Comparison of ENCODE assay signal across 10 cellular contexts in genomic region chr17:81960130-81960958, GRCh38. TPM values are rescaled to one million over a fixed set of nuclear protein-coding genes. Genes with fewer than 3 reads are reported as not detected.
A peak's percentile ranks its signal among the peaks of the same experiment; 100 is the strongest.
DNase-seq lines count a peak whose midpoint lies in the region; ATAC-seq, FAIRE-seq and TF ChIP-seq lines count a peak whose summit lies in the region.
"Had no signal": no experiment of that assay in that cellular context is flagged by ENCODE, and none has a peak within 500 bp of the region (broad histone marks: within the 10 kb centered on the region; RNA-seq: fewer than 3 reads in every experiment).

No MANE protein-coding gene starts in this region.

- H3K4me3 ChIP-seq in breast epithelium = peak overlapping the region; percentile 25 to 68 (median 40)
- H3K4me3 ChIP-seq in adipocyte (ENCODE audit: low read length) = peak overlapping the region; percentile 27
- peak overlapping the region; percentile 58 for H3K4me3 ChIP-seq in lower lobe of right lung
- peak overlapping the region in 3 of 4 donors; percentile 50 to 57 (median 52) for H3K4me3 ChIP-seq in upper lobe of left lung

- no peak overlapping the region for H3K4me3 Mint-ChIP-seq in MCF 10A (ENCODE audit: unreplicated experiment)

- 9 to 10% methylated on average over 2 to 21 of the region's 98 CpGs for WGBS in upper lobe of left lung, 2 donors

- no peak for FAIRE-seq in GM12892 (lab: Jason Lieb, UNC)

- H3K36me3 ChIP-seq in breast epithelium (no peaks in the 10 kb centered on the region), adipocyte (ENCODE audit: control insufficient read depth, insufficient read depth, low read length, severe bottlenecking) (no peaks in the 10 kb centered on the region), lower lobe of right lung (no peaks in the 10 kb centered on the region), upper lobe of left lung (no peaks in the 10 kb centered on the region)

- no peaks in the 10 kb centered on the region for H3K9me3 Mint-ChIP-seq in MCF 10A (ENCODE audit: unreplicated experiment)
- H3K9me3 Mint-ChIP-seq: naive B cell had no signal

- ATAC-seq in lower lobe of right lung = peak; percentile 9 to 45
- peak in 1 of 2 donors; percentile 2 for ATAC-seq in upper lobe of left lung (ENCODE audit: low FRiP score in 2 of 2)

- TF ChIP-seq CTCF in breast epithelium (IDR thresholded peaks at IDR 0.05) (no peak), MCF 10A (IDR thresholded peaks at IDR 0.05; ENCODE audit: unreplicated experiment) (no peak), lower lobe of right lung (IDR thresholded peaks at IDR 0.05) (no peak), upper lobe of left lung (IDR thresholded peaks at IDR 0.05) (no peak)

- H3K27me3 ChIP-seq in breast epithelium = peaks cover 22 to 64% of the 10 kb centered on the region in 2 donors
- peaks cover 24% of the 10 kb centered on the region for H3K27me3 ChIP-seq in adipocyte (replicated peaks; ENCODE audit: control insufficient read depth, insufficient read depth, low read length)
- H3K27me3 ChIP-seq in lower lobe of right lung (ENCODE audit: low read depth) = peaks cover 53% of the 10 kb centered on the region
- H3K27me3 ChIP-seq in upper lobe of left lung = peaks cover 1 to 43% (median 17%) of the 10 kb centered on the region in 4 donors

- CTCF ChIA-PET in MCF 10A (lab: Yijun Ruan, JAX) = interaction anchor here (0.6 to 2.3 kb wide), 22 partner anchors 10 to 270 kb away, joined by 3 to 74 read pairs (median 5); partner anchors contain the start of genes CENPX, DUS1L and LRRC45

- POLR2A ChIA-PET in MCF 10A (lab: Yijun Ruan, JAX) = interaction anchor here (0.9 to 1.8 kb wide), 7 partner anchors 31 to 106 kb away, joined by 3 to 35 read pairs (median 7); partner anchors contain the start of genes CENPX and LRRC45

- H3K27ac Mint-ChIP-seq in MCF 10A (ENCODE audit: low read depth, unreplicated experiment) = no peak overlapping the region
- H3K27ac Mint-ChIP-seq: CD4-positive, CD25-positive, alpha-beta regulatory T cell had no signal

- peaks cover 9% of the 10 kb centered on the region for H3K27me3 Mint-ChIP-seq in MCF 10A (ENCODE audit: insufficient read depth, unreplicated experiment)

- H3K27ac ChIP-seq in breast epithelium (no peak overlapping the region), lower lobe of right lung (no peak overlapping the region), upper lobe of left lung (peak overlapping the region in 1 of 4 donors; percentile 49)

- DNase-seq in breast epithelium (ENCODE audit: low spot score in 2 of 2) (no peak), MCF 10A (ENCODE audit: unreplicated experiment) (no peak), adipocyte (ENCODE audit: low read depth) (no peak), lower lobe of right lung (no peak), upper lobe of left lung (no peak), GM12892 (ENCODE audit: insufficient read length) (no peak), NCI-H526 treated with DMSO at 0.1 percent for 48 hours (lab: John Stamatoyannopoulos, UW) (no peak)
- DNase-seq in activated CD4-positive, CD25-positive, alpha-beta regulatory T cell treated with anti-CD3 and anti-CD28 coated beads, Interleukin-2, amount 50 U/mL, for 72 hours = no peak

- no peak for TF ChIP-seq POLR2A in breast epithelium (IDR thresholded peaks at IDR 0.05)
- no peak for TF ChIP-seq POLR2A in upper lobe of left lung (IDR thresholded peaks at IDR 0.05)
- TF ChIP-seq POLR2A in GM12892 (IDR thresholded peaks at IDR 0.05; ENCODE audit: low read depth, low read length) = no peak

- H3K9me3 ChIP-seq in breast epithelium = no peaks in the 10 kb centered on the region
- H3K9me3 ChIP-seq in adipocyte (ENCODE audit: control insufficient read depth, low read length) = no peaks in the 10 kb centered on the region
- no peaks in the 10 kb centered on the region for H3K9me3 ChIP-seq in lower lobe of right lung
- no peaks in the 10 kb centered on the region for H3K9me3 ChIP-seq in upper lobe of left lung

- H3K4me1 Mint-ChIP-seq in MCF 10A (ENCODE audit: insufficient read depth, unreplicated experiment) = peaks cover 10% of the 10 kb centered on the region

- H3K36me3 Mint-ChIP-seq in MCF 10A (ENCODE audit: insufficient read depth, unreplicated experiment) = no peaks in the 10 kb centered on the region
- H3K36me3 Mint-ChIP-seq: CD4-positive, CD25-positive, alpha-beta regulatory T cell; naive B cell had no signal

- BruUV-seq in MCF 10A (replicated peaks; lab: Mats Ljungman, UMichigan) = no TSS peak

- TF ChIP-seq EP300 in upper lobe of left lung (IDR thresholded peaks at IDR 0.05) = no peak

- H3K4me1 ChIP-seq in breast epithelium (peaks cover 0 to 12% of the 10 kb centered on the region in 2 donors), adipocyte (ENCODE audit: control insufficient read depth, insufficient read depth, low read length) (no peaks in the 10 kb centered on the region), lower lobe of right lung (peaks cover 14% of the 10 kb centered on the region), upper lobe of left lung (peaks cover 14 to 35% (median 21%) of the 10 kb centered on the region in 4 donors)

- H3K9ac ChIP-seq in adipocyte (ENCODE audit: low read length) = no peak overlapping the region

- intact Hi-C loops in breast epithelium (cut with DNase I; ENCODE audit: low total_unique reads) (no loop called here), MCF 10A (cut with micrococcal nuclease) (no loop called here), lower lobe of right lung (cut with DNase I) (no loop called here)

RNA-seq across cellular contexts. Expression of gene NOTUM, which starts 0.6 kb away (rescaled TPM):
- total RNA-seq in breast epithelium (under 1 TPM in 1 of 3 donors, not detected in 2; 0.29 TPM), MCF 10A (2022) (not detected in 2 replicates), lower lobe of right lung (4.4 TPM), upper lobe of left lung (1 to 10 TPM in 5 of 6 donors, under 1 TPM in 1; 0.89 to 5.0 (median 2.3) TPM)
- not detected for polyA plus RNA-seq in GM12892 (2012; ENCODE audit: missing spikeins)
- total RNA-seq: CD4-positive, CD25-positive, alpha-beta regulatory T cell had no signal

RNA-seq across cellular contexts. Expression of gene MYADML2, which starts 13.3 kb away (rescaled TPM):
- not detected for total RNA-seq in breast epithelium
- not detected in 2 replicates for total RNA-seq in MCF 10A (2022)
- not detected for total RNA-seq in lower lobe of right lung
- total RNA-seq in upper lobe of left lung = not detected
- polyA plus RNA-seq in GM12892 (2012; ENCODE audit: missing spikeins) = not detected
- total RNA-seq: CD4-positive, CD25-positive, alpha-beta regulatory T cell had no signal
- polyA plus RNA-seq: CD4-positive, CD25-positive, alpha-beta regulatory T cell had no signal

RNA-seq across cellular contexts. Expression of gene ASPSCR1, which starts 17.1 kb away (rescaled TPM):
- total RNA-seq in breast epithelium = 10 to 100 TPM; 15.4 to 31.8 (median 17.9) TPM
- 24.9 and 29.7 TPM in 2 replicates for total RNA-seq in MCF 10A (2022)
- 45.3 TPM for total RNA-seq in lower lobe of right lung
- total RNA-seq in upper lobe of left lung = 10 to 100 TPM; 26.0 to 96.4 (median 56.1) TPM
- polyA plus RNA-seq in GM12892 (2012; ENCODE audit: missing spikeins) = 12.7 TPM

RNA-seq across cellular contexts. Expression of gene PYCR1, which starts 23.2 kb away (rescaled TPM):
- total RNA-seq in breast epithelium (10 to 100 TPM in 2 of 3 donors, 1 to 10 TPM in 1; 3.0 to 30.2 (median 15.5) TPM), MCF 10A (2022) (151 and 154 TPM in 2 replicates), lower lobe of right lung (23.0 TPM), upper lobe of left lung (10 to 100 TPM in 4 of 6 donors, 1 to 10 TPM in 2; 8.4 to 42.4 (median 14.6) TPM)
- 51.1 TPM for polyA plus RNA-seq in GM12892 (2012; ENCODE audit: missing spikeins)

RNA-seq across cellular contexts. Expression of gene MAFG, which starts 32.8 kb away (rescaled TPM):
- total RNA-seq in breast epithelium (10 to 100 TPM; 12.3 to 15.2 (median 14.1) TPM), MCF 10A (2022) (38.1 and 48.9 TPM in 2 replicates), lower lobe of right lung (30.7 TPM), upper lobe of left lung (10 to 100 TPM; 23.0 to 46.4 (median 28.8) TPM)
- polyA plus RNA-seq in GM12892 (2012; ENCODE audit: missing spikeins) = 7.4 TPM
